ENCODE assay signal across 1 cellular context in the genomic region with DNA sequence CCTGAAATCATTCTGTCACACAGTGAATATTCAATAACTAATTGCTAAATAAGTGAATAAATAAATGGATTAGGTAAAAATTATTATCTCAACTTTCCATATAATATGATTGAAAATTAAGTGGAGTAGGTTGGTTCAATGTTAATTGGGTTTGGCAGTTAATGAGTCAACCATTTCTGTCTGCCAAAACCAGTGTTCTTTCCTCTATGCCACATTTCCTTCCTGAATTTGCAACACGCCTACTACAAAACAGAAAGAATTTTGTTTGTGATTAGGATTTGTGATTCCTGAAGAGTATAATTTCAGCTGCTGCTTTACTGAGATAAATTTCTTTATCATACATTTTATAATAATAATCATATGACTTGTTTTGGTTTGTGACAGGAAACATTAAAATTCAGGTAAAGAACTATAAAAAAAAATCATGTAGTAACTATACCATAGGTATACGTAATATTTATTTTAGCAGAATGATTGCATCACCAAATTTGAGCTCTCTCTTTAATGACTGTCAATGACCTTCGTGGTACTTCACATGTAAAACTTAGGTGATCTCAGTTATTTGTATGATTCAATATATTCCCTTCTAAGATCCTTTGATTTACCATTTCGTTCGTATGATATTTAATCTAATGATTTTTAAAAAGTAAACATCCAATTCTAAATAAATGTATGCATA.
TF ChIP-seq lines count a peak whose summit lies in the region.

No MANE protein-coding gene starts in this region.

TF ChIP-seq in GM23338, 12 proteins besides CTCF, POLR2A, EP300 and RAD21 (continued from another document):
- TF ChIP-seq REST (IDR thresholded peaks at IDR 0.05; ENCODE audit: unreplicated experiment) (no peak), EZH2 (IDR thresholded peaks at IDR 0.05; ENCODE audit: low read depth, unreplicated experiment) (no peak), CREB1 (CRISPR knock-in tag; IDR thresholded peaks at IDR 0.05; ENCODE audit: low read depth) (no peak), ZNF462 (CRISPR knock-in tag; IDR thresholded peaks at IDR 0.05) (no peak), POLR2AphosphoS5 (IDR thresholded peaks at IDR 0.05; ENCODE audit: low read depth) (no peak), ZNF331 (CRISPR knock-in tag; IDR thresholded peaks at IDR 0.05; ENCODE audit: low read depth) (no peak), NANOG (IDR thresholded peaks at IDR 0.05; ENCODE audit: borderline replicate concordance) (no peak), ZNF114 (CRISPR knock-in tag; IDR thresholded peaks at IDR 0.05) (no peak), EZH2phosphoT487 (IDR thresholded peaks at IDR 0.05; ENCODE audit: unreplicated experiment) (no peak), STAT1 (IDR thresholded peaks at IDR 0.05; ENCODE audit: unreplicated experiment) (no peak)
- TF ChIP-seq, protein P1, sequence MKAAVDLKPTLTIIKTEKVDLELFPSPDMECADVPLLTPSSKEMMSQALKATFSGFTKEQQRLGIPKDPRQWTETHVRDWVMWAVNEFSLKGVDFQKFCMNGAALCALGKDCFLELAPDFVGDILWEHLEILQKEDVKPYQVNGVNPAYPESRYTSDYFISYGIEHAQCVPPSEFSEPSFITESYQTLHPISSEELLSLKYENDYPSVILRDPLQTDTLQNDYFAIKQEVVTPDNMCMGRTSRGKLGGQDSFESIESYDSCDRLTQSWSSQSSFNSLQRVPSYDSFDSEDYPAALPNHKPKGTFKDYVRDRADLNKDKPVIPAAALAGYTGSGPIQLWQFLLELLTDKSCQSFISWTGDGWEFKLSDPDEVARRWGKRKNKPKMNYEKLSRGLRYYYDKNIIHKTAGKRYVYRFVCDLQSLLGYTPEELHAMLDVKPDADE (IDR thresholded peaks at IDR 0.05): no peak
